13 cellular contexts compared by ENCODE assay signal in the genomic region with DNA sequence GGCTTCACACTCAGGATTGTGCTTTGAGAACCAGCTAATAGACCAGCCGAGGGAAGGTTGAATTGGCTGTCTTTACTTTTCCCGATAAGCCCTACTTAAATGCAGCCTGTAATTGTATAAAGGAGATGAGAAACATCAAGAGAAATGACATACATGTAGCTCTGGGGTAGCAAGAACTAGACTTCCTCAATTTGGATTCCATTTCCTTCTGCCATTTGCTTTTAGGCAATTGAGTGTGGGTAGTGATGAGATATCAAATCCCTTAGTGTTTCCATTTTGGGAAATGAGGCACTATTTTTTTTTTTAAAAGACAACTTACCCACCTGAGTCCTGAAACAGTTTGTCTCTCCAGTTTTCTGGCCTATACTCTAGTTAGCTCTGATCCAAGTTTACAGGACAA. TPM values are rescaled to one million over a fixed set of nuclear protein-coding genes. Genes with fewer than 3 reads are reported as not detected.
DNase-seq lines count a peak whose midpoint lies in the region; ATAC-seq, FAIRE-seq and TF ChIP-seq lines count a peak whose summit lies in the region.
"Had no signal": no experiment of that assay in that cellular context is flagged by ENCODE, and none has a peak within 500 bp of the region (broad histone marks: within the 10 kb centered on the region; RNA-seq: fewer than 3 reads in every experiment).

No MANE protein-coding gene starts in this region.

- no peaks in the 10 kb centered on the region for H3K9me3 Mint-ChIP-seq in activated T-helper 1 cell treated with anti-CD3 and anti-CD28 coated beads, Interleukin-12 subunit alpha, Interleukin-12 subunit beta, Interleukin-2, Interleukin-4 antibody, amounts not matched to agents 30 ng/mL and 10 ng/mL and 1 ng/mL, durations not matched to agents 14 hours and 24 hours and 36 hours
- H3K9me3 Mint-ChIP-seq: stimulated activated memory B cell treated with anti-CD40 and anti-IgM and Interleukin-4, amounts not matched to agents 10 μg/mL and 1 μg/mL and 100 μg/mL, for 72 hours had no signal

- peaks cover 39% of the 10 kb centered on the region for H3K79me2 ChIP-seq in osteoblast (ENCODE audit: insufficient read depth, low read length)

- H3K36me3 Mint-ChIP-seq in activated T-helper 1 cell treated with anti-CD3 and anti-CD28 coated beads, Interleukin-12 subunit alpha, Interleukin-12 subunit beta, Interleukin-2, Interleukin-4 antibody, amounts not matched to agents 30 ng/mL and 10 ng/mL and 1 ng/mL, durations not matched to agents 14 hours and 24 hours and 36 hours (ENCODE audit: low read depth) = peaks cover 8% of the 10 kb centered on the region
- H3K36me3 Mint-ChIP-seq: stimulated activated memory B cell treated with anti-CD40 and anti-IgM and Interleukin-4, amounts not matched to agents 10 μg/mL and 1 μg/mL and 100 μg/mL, for 72 hours had no signal

- H3K27me3 Mint-ChIP-seq in activated T-helper 1 cell treated with anti-CD3 and anti-CD28 coated beads, Interleukin-12 subunit alpha, Interleukin-12 subunit beta, Interleukin-2, Interleukin-4 antibody, amounts not matched to agents 30 ng/mL and 10 ng/mL and 1 ng/mL, durations not matched to agents 14 hours and 24 hours and 36 hours (ENCODE audit: insufficient read depth) = peaks cover 11% of the 10 kb centered on the region
- H3K27me3 Mint-ChIP-seq: stimulated activated memory B cell treated with anti-CD40 and anti-IgM and Interleukin-4, amounts not matched to agents 10 μg/mL and 1 μg/mL and 100 μg/mL, for 72 hours had no signal

- H4K20me1 ChIP-seq in osteoblast (ENCODE audit: insufficient read depth, low read length) = peaks cover 8% of the 10 kb centered on the region

- DNase-seq in activated T-helper 1 cell treated with anti-CD3 and anti-CD28 coated beads, Interleukin-12 subunit alpha, Interleukin-12 subunit beta, Interleukin-2, Interleukin-4 antibody, amounts not matched to agents 30 ng/mL and 10 ng/mL and 1 ng/mL, durations not matched to agents 14 hours and 24 hours and 36 hours (ENCODE audit: low spot score) = no peak
- DNase-seq in osteoblast (ENCODE audit: insufficient read length, low spot score, missing footprints) (no peak), small intestine (no peak), SK-N-DZ (ENCODE audit: low spot score) (no peak)
- DNase-seq: activated gamma-delta T cell; effector memory CD4-positive, alpha-beta T cell; NCI-H510A treated with DMSO at 0.1 percent for 48 hours had no signal

- WGBS in HUES64 = 98% methylated on average over 2 of the region's 2 CpGs
- WGBS in small intestine, 3 donors = 90 to 93% (median 92%) methylated on average over 2 of the region's 2 CpGs

- H3K4me2 ChIP-seq in osteoblast (ENCODE audit: insufficient read depth, low read length) = peak overlapping the region; percentile 98

- TF ChIP-seq CTCF in osteoblast (IDR thresholded peaks at IDR 0.05; ENCODE audit: extremely low read depth, low read depth, low read length) = no peak

- ATAC-seq in GM19397 (IDR thresholded peaks at IDR 0.05; ENCODE audit: unreplicated experiment) = no peak
- ATAC-seq: stimulated activated memory B cell treated with anti-CD40 and anti-IgM and Interleukin-4, amounts not matched to agents 10 μg/mL and 1 μg/mL and 100 μg/mL, for 72 hours had no signal

- peaks cover 58% of the 10 kb centered on the region for H3K4me1 Mint-ChIP-seq in activated T-helper 1 cell treated with anti-CD3 and anti-CD28 coated beads, Interleukin-12 subunit alpha, Interleukin-12 subunit beta, Interleukin-2, Interleukin-4 antibody, amounts not matched to agents 30 ng/mL and 10 ng/mL and 1 ng/mL, durations not matched to agents 14 hours and 24 hours and 36 hours (ENCODE audit: low read depth)

- no peaks in the 10 kb centered on the region for H3K9me3 ChIP-seq in HUES64 (ENCODE audit: insufficient read depth, low read depth, low read length)
- no peaks in the 10 kb centered on the region for H3K9me3 ChIP-seq in osteoblast (ENCODE audit: low read depth, low read length)
- H3K9me3 ChIP-seq in small intestine (ENCODE audit: control insufficient read depth, low read depth) = no peaks in the 10 kb centered on the region

- peak overlapping the region; percentile 80 for H3K4me3 Mint-ChIP-seq in activated T-helper 1 cell treated with anti-CD3 and anti-CD28 coated beads, Interleukin-12 subunit alpha, Interleukin-12 subunit beta, Interleukin-2, Interleukin-4 antibody, amounts not matched to agents 30 ng/mL and 10 ng/mL and 1 ng/mL, durations not matched to agents 14 hours and 24 hours and 36 hours

- peaks cover 55% of the 10 kb centered on the region for H3K4me1 ChIP-seq in HUES64 (ENCODE audit: insufficient read depth, low read length)
- peaks cover 65% of the 10 kb centered on the region for H3K4me1 ChIP-seq in osteoblast (ENCODE audit: insufficient read depth, low read length)
- peaks cover 3 to 6% of the 10 kb centered on the region in 2 donors for H3K4me1 ChIP-seq in small intestine (ENCODE audit: control insufficient read depth in 2 of 2, insufficient read depth in 1 of 2, low read depth in 1 of 2, low read length in 1 of 2)

- H3K27ac ChIP-seq in HUES64 (ENCODE audit: low read depth, low read length) = no peak overlapping the region
- no peak overlapping the region for H3K27ac ChIP-seq in osteoblast (ENCODE audit: low read depth, low read length)
- H3K27ac ChIP-seq in small intestine (ENCODE audit: low read depth in 1 of 2, low read length in 1 of 2) = no peak overlapping the region

- H3K27me3 ChIP-seq in HUES64 (ENCODE audit: insufficient read depth, low read length) (peaks cover 30% of the 10 kb centered on the region), osteoblast (ENCODE audit: insufficient read depth, low read length) (no peaks in the 10 kb centered on the region), small intestine (ENCODE audit: control insufficient read depth in 2 of 2, insufficient read depth in 2 of 2, low read length in 2 of 2) (no peaks in the 10 kb centered on the region)

- FAIRE-seq in small intestine (lab: Jason Lieb, UNC) = no peak
- FAIRE-seq: G401.6, islet of Langerhans had no signal

- H3K36me3 ChIP-seq in HUES64 (ENCODE audit: insufficient read depth, low read length) = no peaks in the 10 kb centered on the region
- peaks cover 22% of the 10 kb centered on the region for H3K36me3 ChIP-seq in osteoblast (ENCODE audit: insufficient read depth, low read length)
- H3K36me3 ChIP-seq in small intestine (ENCODE audit: control insufficient read depth in 2 of 2, insufficient read depth in 2 of 2, low read length in 2 of 2) = no peaks in the 10 kb centered on the region

- intact Hi-C loops in activated T-helper 1 cell treated with anti-CD3 and anti-CD28 coated beads, Interleukin-12 subunit alpha, Interleukin-12 subunit beta, Interleukin-2, Interleukin-4 antibody, amounts not matched to agents 30 ng/mL and 10 ng/mL and 1 ng/mL, durations not matched to agents 14 hours and 24 hours and 36 hours (cut with micrococcal nuclease) = no loop called here

- H3K4me3 ChIP-seq in HUES64 (ENCODE audit: low read length) (0 out of 2 replicates have a peak overlapping the region, but pooled peaks have one; percentile 63), osteoblast (ENCODE audit: insufficient read depth, low read length) (peak overlapping the region; percentile 82), small intestine (ENCODE audit: low read depth in 1 of 2, low read length in 2 of 2) (no peak overlapping the region)

- H3K27ac Mint-ChIP-seq in activated T-helper 1 cell treated with anti-CD3 and anti-CD28 coated beads, Interleukin-12 subunit alpha, Interleukin-12 subunit beta, Interleukin-2, Interleukin-4 antibody, amounts not matched to agents 30 ng/mL and 10 ng/mL and 1 ng/mL, durations not matched to agents 14 hours and 24 hours and 36 hours = no peak overlapping the region
- H3K27ac Mint-ChIP-seq: stimulated activated memory B cell treated with anti-CD40 and anti-IgM and Interleukin-4, amounts not matched to agents 10 μg/mL and 1 μg/mL and 100 μg/mL, for 72 hours had no signal

- H2AFZ ChIP-seq in osteoblast (ENCODE audit: low read length) = no peak overlapping the region

- H3K9ac ChIP-seq in HUES64 (ENCODE audit: low read depth, low read length) = no peak overlapping the region

RNA-seq across cellular contexts. Expression of gene INAFM2, which starts 2.2 kb away (rescaled TPM):
- polyA plus RNA-seq in HUES64 (2013, experiment 1 of 2) = 18.2 TPM
- polyA plus RNA-seq in HUES64 (2013, experiment 2 of 2) = 20.2 TPM
- total RNA-seq in activated T-helper 1 cell treated with anti-CD3 and anti-CD28 coated beads, Interleukin-12 subunit alpha, Interleukin-12 subunit beta, Interleukin-2, Interleukin-4 antibody, amounts not matched to agents 30 ng/mL and 10 ng/mL and 1 ng/mL, durations not matched to agents 14 hours and 24 hours and 36 hours = 19.2 and 25.1 TPM in 2 replicates
- 16.8 and 17.7 TPM in 2 replicates for total RNA-seq in osteoblast
- polyA plus RNA-seq in small intestine = 1 to 10 TPM; 4.7 to 7.6 (median 5.4) TPM
- 13.1 and 14.5 TPM in 2 replicates for polyA plus RNA-seq in SK-N-DZ (2014; cell fraction: cytosol; rRNA removed)
- polyA plus RNA-seq in SK-N-DZ (2014; cell fraction: nucleus; rRNA removed) = 9.4 and 9.9 TPM in 2 replicates

RNA-seq across cellular contexts. Expression of gene CCDC9B, which starts 15.0 kb away (rescaled TPM):
- 0.80 TPM for polyA plus RNA-seq in HUES64 (2013, experiment 1 of 2)
- polyA plus RNA-seq in HUES64 (2013, experiment 2 of 2) = 0.13 TPM
- total RNA-seq in activated T-helper 1 cell treated with anti-CD3 and anti-CD28 coated beads, Interleukin-12 subunit alpha, Interleukin-12 subunit beta, Interleukin-2, Interleukin-4 antibody, amounts not matched to agents 30 ng/mL and 10 ng/mL and 1 ng/mL, durations not matched to agents 14 hours and 24 hours and 36 hours = 0.21 and 0.24 TPM in 2 replicates
- total RNA-seq in osteoblast = 18.3 and 23.9 TPM in 2 replicates
- polyA plus RNA-seq in small intestine = 1 to 10 TPM; 2.2 to 7.4 (median 2.7) TPM
- 0.39 and 2.8 TPM in 2 replicates for polyA plus RNA-seq in SK-N-DZ (2014; cell fraction: cytosol; rRNA removed)
- 4.7 and 9.8 TPM in 2 replicates for polyA plus RNA-seq in SK-N-DZ (2014; cell fraction: nucleus; rRNA removed)

RNA-seq across cellular contexts. Expression of gene PLCB2, which starts 18.0 kb away (rescaled TPM):
- 7.3 TPM for polyA plus RNA-seq in HUES64 (2013, experiment 1 of 2)
- polyA plus RNA-seq in HUES64 (2013, experiment 2 of 2) = 11.2 TPM
- total RNA-seq in activated T-helper 1 cell treated with anti-CD3 and anti-CD28 coated beads, Interleukin-12 subunit alpha, Interleukin-12 subunit beta, Interleukin-2, Interleukin-4 antibody, amounts not matched to agents 30 ng/mL and 10 ng/mL and 1 ng/mL, durations not matched to agents 14 hours and 24 hours and 36 hours = 88.5 and 89.0 TPM in 2 replicates
- total RNA-seq in osteoblast = under 0.01 TPM in 2 replicates
- polyA plus RNA-seq in small intestine = 1 to 10 TPM; 5.6 to 8.1 (median 7.6) TPM
- polyA plus RNA-seq in SK-N-DZ (2014; cell fraction: cytosol; rRNA removed) = 12.5 and 12.6 TPM in 2 replicates
- 71.1 and 88.9 TPM in 2 replicates for polyA plus RNA-seq in SK-N-DZ (2014; cell fraction: nucleus; rRNA removed)

RNA-seq across cellular contexts. Expression of gene PHGR1, which starts 25.1 kb away (rescaled TPM):
- not detected for polyA plus RNA-seq in HUES64 (2013, experiment 1 of 2)
- polyA plus RNA-seq in HUES64 (2013, experiment 2 of 2) = not detected
- not detected in 2 replicates for total RNA-seq in activated T-helper 1 cell treated with anti-CD3 and anti-CD28 coated beads, Interleukin-12 subunit alpha, Interleukin-12 subunit beta, Interleukin-2, Interleukin-4 antibody, amounts not matched to agents 30 ng/mL and 10 ng/mL and 1 ng/mL, durations not matched to agents 14 hours and 24 hours and 36 hours
- total RNA-seq in osteoblast = not detected in 2 replicates
- over 10,000 TPM in 2 of 3 donors, 1,000 to 10,000 TPM in 1; 4,043 to 32,483 (median 28,942) TPM for polyA plus RNA-seq in small intestine
- not detected in 2 replicates for polyA plus RNA-seq in SK-N-DZ (2014; cell fraction: cytosol; rRNA removed)
- not detected in 2 replicates for polyA plus RNA-seq in SK-N-DZ (2014; cell fraction: nucleus; rRNA removed)
- total RNA-seq: skeletal muscle tissue had no signal

RNA-seq across cellular contexts. Expression of gene DISP2, which starts 32.3 kb away (rescaled TPM):
- 0.45 TPM for polyA plus RNA-seq in HUES64 (2013, experiment 1 of 2)
- 0.89 TPM for polyA plus RNA-seq in HUES64 (2013, experiment 2 of 2)
- total RNA-seq in activated T-helper 1 cell treated with anti-CD3 and anti-CD28 coated beads, Interleukin-12 subunit alpha, Interleukin-12 subunit beta, Interleukin-2, Interleukin-4 antibody, amounts not matched to agents 30 ng/mL and 10 ng/mL and 1 ng/mL, durations not matched to agents 14 hours and 24 hours and 36 hours = 0.02 and 0.54 TPM in 2 replicates
- 0.29 and 0.36 TPM in 2 replicates for total RNA-seq in osteoblast
- 10 to 100 TPM in 1 of 3 donors, 1 to 10 TPM in 2; 2.2 to 12.2 (median 3.4) TPM for polyA plus RNA-seq in small intestine
- polyA plus RNA-seq in SK-N-DZ (2014; cell fraction: cytosol; rRNA removed) = 1.2 and 1.4 TPM in 2 replicates
- polyA plus RNA-seq in SK-N-DZ (2014; cell fraction: nucleus; rRNA removed) = 1.0 and 1.7 TPM in 2 replicates

Comparison
In these comparisons a context has a peak if more than half of its experiments do, and no peak if none do; other contexts are left out.
1. H3K4me3 ChIP-seq: peak in HUES64 (single experiment) and osteoblast (single experiment); none in small intestine (0 of 2).
2. RNA of gene CCDC9B, which starts 15.0 kb away (total RNA-seq): 18.3 to 23.9 TPM in osteoblast; 0.21 to 0.24 TPM in activated T-helper 1 cell treated with anti-CD3 and anti-CD28 coated beads, Interleukin-12 subunit alpha, Interleukin-12 subunit beta, Interleukin-2, Interleukin-4 antibody, amounts not matched to agents 30 ng/mL and 10 ng/mL and 1 ng/mL, durations not matched to agents 14 hours and 24 hours and 36 hours; every median in the first group is over 10 times any median in the second.
3. RNA of gene PLCB2, which starts 18.0 kb away (total RNA-seq): 88.5 to 89.0 TPM in activated T-helper 1 cell treated with anti-CD3 and anti-CD28 coated beads, Interleukin-12 subunit alpha, Interleukin-12 subunit beta, Interleukin-2, Interleukin-4 antibody, amounts not matched to agents 30 ng/mL and 10 ng/mL and 1 ng/mL, durations not matched to agents 14 hours and 24 hours and 36 hours; under 0.01 TPM in osteoblast; every median in the first group is over 10 times any median in the second.